ENCODE assay signal across 13 cellular contexts in the genomic region with DNA sequence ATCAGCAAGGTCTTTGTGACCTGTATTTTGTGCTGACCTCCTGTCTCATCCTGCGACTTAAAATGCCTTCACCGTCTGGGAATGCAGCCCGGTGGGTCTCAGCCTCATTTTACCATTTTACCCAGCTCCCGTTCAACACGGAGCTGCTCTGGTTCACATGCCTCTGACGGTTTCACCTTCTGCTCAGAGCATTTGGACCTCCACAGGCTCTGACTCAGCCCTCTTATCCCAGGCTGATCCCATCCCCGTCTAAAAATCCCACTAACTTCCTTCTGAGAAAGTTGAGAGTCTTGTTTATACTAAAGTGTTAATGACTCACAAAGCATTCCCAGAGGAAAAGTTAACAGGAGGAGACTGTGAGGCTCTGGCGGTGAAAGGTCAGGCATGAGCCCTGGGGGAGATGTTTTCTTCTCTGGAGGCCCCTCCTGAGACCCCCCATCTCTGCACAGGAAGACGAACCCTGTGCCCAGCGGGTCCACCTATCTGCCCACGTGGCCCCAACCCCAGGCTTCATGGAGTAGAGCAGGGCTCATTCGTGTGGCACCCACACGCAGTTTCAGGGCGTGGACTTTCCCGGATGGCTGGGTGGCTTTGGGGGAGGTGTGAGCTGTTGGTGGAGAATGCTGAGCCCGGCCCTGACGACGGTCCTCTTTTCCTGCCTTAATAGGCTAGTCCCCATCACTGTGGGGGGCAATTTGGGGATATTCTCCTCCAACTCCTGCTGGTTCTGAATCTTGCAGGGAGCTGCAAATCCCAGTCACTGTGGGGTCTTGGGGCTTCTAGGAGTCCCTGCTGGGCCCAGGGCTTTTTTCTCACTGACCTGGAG. TPM values are rescaled to one million over a fixed set of nuclear protein-coding genes. Genes with fewer than 3 reads are reported as not detected.
DNase-seq lines count a peak whose midpoint lies in the region; ATAC-seq, FAIRE-seq and TF ChIP-seq lines count a peak whose summit lies in the region.
"Had no signal": no experiment of that assay in that cellular context is flagged by ENCODE, and none has a peak within 500 bp of the region (broad histone marks: within the 10 kb centered on the region; RNA-seq: fewer than 3 reads in every experiment).

No MANE protein-coding gene starts in this region.

- CTCF ChIA-PET in K562 (lab: Yijun Ruan, JAX; ENCODE audit: low intra/inter-chr PET ratio), result no interaction called here

- ATAC-seq in K562 (no peak), left lung (peak; percentile 38), GM21423 (IDR thresholded peaks at IDR 0.05; ENCODE audit: unreplicated experiment) (no peak), GM18520 (IDR thresholded peaks at IDR 0.05; ENCODE audit: unreplicated experiment) (no peak), HG03280 (IDR thresholded peaks at IDR 0.05; ENCODE audit: unreplicated experiment) (no peak)

- DNase-seq in AG20443 (ENCODE audit: low spot score), result peak; percentile 76
- DNase-seq in HS-5 (ENCODE audit: low read depth), result peak; percentile 82
- DNase-seq in K562 (ENCODE audit: extremely low read depth in 1 of 4, low spot score in 3 of 4), result no peak
- DNase-seq in left lung, result peak in 1 of 2 donors; percentile 49
- DNase-seq in middle frontal gyrus (ENCODE audit: extremely low spot score, low spot score), result no peak
- DNase-seq: dorsolateral prefrontal cortex, NCI-H1105, WERI-Rb-1 had no signal

- no peaks in the 10 kb centered on the region for H3K79me2 ChIP-seq in K562 (ENCODE audit: control insufficient read depth, insufficient read depth, low read length)

- H3K9me3 ChIP-seq in K562 (replicated peaks; ENCODE audit: control insufficient read depth, insufficient read depth, low read depth, low read length) (no peaks in the 10 kb centered on the region), left lung (no peaks in the 10 kb centered on the region)

- H3K4me2 ChIP-seq in K562 (ENCODE audit: insufficient read depth, low read length), result no peak overlapping the region

- no peak for TF ChIP-seq CTCF in K562 (IDR thresholded peaks at IDR 0.05 in 2 of 3, conservative IDR thresholded peaks at IDR 0.05 in 1 of 3; ENCODE audit: insufficient read depth in 2 of 3, low read depth in 1 of 3, low read length in 3 of 3)
- TF ChIP-seq CTCF in left lung (IDR thresholded peaks at IDR 0.05), result no peak

- H3K4me3 ChIP-seq in K562, result no peak overlapping the region
- no peak overlapping the region for H3K4me3 ChIP-seq in left lung
- H3K4me3 ChIP-seq: dorsolateral prefrontal cortex had no signal

- no peak for TF ChIP-seq EP300 in K562 (IDR thresholded peaks at IDR 0.05; ENCODE audit: low read length)

- no peak overlapping the region for H3K27ac ChIP-seq in K562 (ENCODE audit: extremely low read depth, low read depth, low read length)
- no peak overlapping the region for H3K27ac ChIP-seq in left lung
- H3K27ac ChIP-seq: dorsolateral prefrontal cortex, WERI-Rb-1 had no signal

- H3K4me1 ChIP-seq in K562 (replicated peaks in 1 of 2; ENCODE audit: control insufficient read depth in 2 of 2, insufficient read depth in 2 of 2, low read length in 2 of 2), result peaks cover 0 to 30% of the 10 kb centered on the region in 2 experiments; a peak in 3 of 5 replicates
- no peaks in the 10 kb centered on the region for H3K4me1 ChIP-seq in left lung

- in situ Hi-C loops in K562 (cut with MboI), result no loop called here

- H3K27me3 ChIP-seq in K562 (ENCODE audit: control insufficient read depth in 2 of 2, insufficient read depth in 2 of 2, low read length in 2 of 2), result peaks cover 35 to 60% of the 10 kb centered on the region in 2 experiments; a peak in 4 of 5 replicates
- H3K27me3 ChIP-seq in left lung, result peaks cover 3 to 95% of the 10 kb centered on the region in 2 donors

- TF ChIP-seq RAD21 in K562 (CRISPR knock-in tag; conservative IDR thresholded peaks at IDR 0.05 in 1 of 2, IDR thresholded peaks at IDR 0.05 in 1 of 2), result no peak

- no peak for TF ChIP-seq POLR2A in K562 (conservative IDR thresholded peaks at IDR 0.05)

- no peak overlapping the region; a peak in 1 of 4 replicates for H3K9ac ChIP-seq in K562 (ENCODE audit: insufficient read depth in 1 of 2, low read depth in 2 of 2, low read length in 2 of 2)

- H3K9me1 ChIP-seq in K562 (ENCODE audit: control insufficient read depth, insufficient read depth, low read length), result no peaks in the 10 kb centered on the region

- FAIRE-seq in K562 (lab: Jason Lieb, UNC), result no peak

- no TSS peak for BruUV-seq in K562 (replicated peaks; lab: Mats Ljungman, UMichigan)

- POLR2A ChIA-PET in K562 (lab: Yijun Ruan, JAX), result interaction anchor here (0.7 to 1.3 kb wide), 4 partner anchors 14 to 52 kb away, joined by 3 read pairs; no protein-coding TSS in a partner anchor

- WGBS in K562 (ENCODE audit: insufficient coverage, low coverage, missing lambda C conversion rate), result under 1% methylated on average over 16 of the region's 18 CpGs

- intact Hi-C loops in K562 (cut with micrococcal nuclease), result no loop called here
- intact Hi-C loops in left lung (cut with DNase I), result no loop called here

- H4K20me1 ChIP-seq in K562 (replicated peaks; ENCODE audit: control insufficient read depth, insufficient read depth, low read length), result no peaks in the 10 kb centered on the region

- no peak overlapping the region for H2AFZ ChIP-seq in K562 (ENCODE audit: low read depth, low read length)

- H3K36me3 ChIP-seq in K562 (ENCODE audit: control insufficient read depth, insufficient read depth, low read length) (no peaks in the 10 kb centered on the region), left lung (no peaks in the 10 kb centered on the region)
- H3K36me3 ChIP-seq: WERI-Rb-1 had no signal

RNA-seq across cellular contexts. Expression of a gene that starts 3.3 kb away (rescaled TPM):
- total RNA-seq in K562 (2011; cell fraction: chromatin; rRNA removed; ENCODE audit: low replicate concordance), result 0.51 and 0.74 TPM in 2 replicates
- total RNA-seq in K562 (2011; cell fraction: nucleolus; rRNA removed), result 1.3 and 1.4 TPM in 2 replicates
- 0.46 and 0.88 TPM in 2 replicates for total RNA-seq in K562 (2011; cell fraction: nucleoplasm; rRNA removed)
- total RNA-seq in K562 (2014; rRNA removed) (not detected in 2 replicates), K562 (2014; rRNA removed; fragmentation: Illumina TruSeq; extraction: Trizol) (not detected in 2 replicates), K562 (2015; rRNA removed; fragmentation: Illumina TruSeq; extraction: Trizol) (0.14 TPM in 1 of 2 replicates, not detected in the other), K562 (2021) (0.18 and 0.27 TPM in 2 replicates), left lung (under 1 TPM; 0.29 to 0.64 TPM)
- polyA plus RNA-seq in K562 (2011; rRNA removed) (0.14 and 0.24 TPM in 2 replicates), K562 (2014; fragmentation: Illumina TruSeq; extraction: Trizol) (not detected in 2 replicates), K562 (2014; fragmentation: Nextera tagmentation; extraction: Ambion mirVana) (not detected), K562 (2014; rRNA removed) (0.16 and 0.19 TPM in 2 replicates)
- polyA plus RNA-seq in K562 (2011; cell fraction: cytosol; rRNA removed), result 0.12 and 0.88 TPM in 2 replicates
- polyA plus RNA-seq in K562 (2011; cell fraction: nucleus; rRNA removed), result 1.5 and 2.8 TPM in 2 replicates
- polyA plus RNA-seq in K562 (2012), result 0.18 and 0.68 TPM in 2 replicates
- polyA minus RNA-seq in K562 (2011; rRNA and poly(A)+ RNA removed), result not detected in 2 replicates
- polyA minus RNA-seq in K562 (2011; cell fraction: cytosol; rRNA and poly(A)+ RNA removed), result not detected in 2 replicates
- 0.44 and 0.81 TPM in 2 replicates for polyA minus RNA-seq in K562 (2011; cell fraction: nucleus; rRNA and poly(A)+ RNA removed)
- polyA plus RNA-seq: neural cell had no signal

RNA-seq across cellular contexts. Expression of a gene that starts 16.5 kb away (rescaled TPM):
- total RNA-seq in K562 (2011; cell fraction: chromatin; rRNA removed; ENCODE audit: low replicate concordance), result 41.5 and 53.5 TPM in 2 replicates
- 31.1 and 36.5 TPM in 2 replicates for total RNA-seq in K562 (2011; cell fraction: nucleolus; rRNA removed)
- total RNA-seq in K562 (2011; cell fraction: nucleoplasm; rRNA removed), result 30.2 and 31.3 TPM in 2 replicates
- 20.8 and 26.6 TPM in 2 replicates for total RNA-seq in K562 (2014; rRNA removed)
- total RNA-seq in K562 (2014; rRNA removed; fragmentation: Illumina TruSeq; extraction: Trizol), result 18.0 and 19.0 TPM in 2 replicates
- total RNA-seq in K562 (2015; rRNA removed; fragmentation: Illumina TruSeq; extraction: Trizol), result 26.5 and 27.8 TPM in 2 replicates
- total RNA-seq in K562 (2021), result 41.8 and 42.4 TPM in 2 replicates
- polyA plus RNA-seq in K562 (2011; rRNA removed), result 20.5 and 27.9 TPM in 2 replicates
- 21.3 and 25.6 TPM in 2 replicates for polyA plus RNA-seq in K562 (2011; cell fraction: cytosol; rRNA removed)
- polyA plus RNA-seq in K562 (2011; cell fraction: nucleus; rRNA removed), result 38.5 and 52.3 TPM in 2 replicates
- 27.6 and 28.6 TPM in 2 replicates for polyA plus RNA-seq in K562 (2012)
- 29.3 and 31.6 TPM in 2 replicates for polyA plus RNA-seq in K562 (2014; fragmentation: Illumina TruSeq; extraction: Trizol)
- polyA plus RNA-seq in K562 (2014; fragmentation: Nextera tagmentation; extraction: Ambion mirVana), result 10 to 100 TPM; 10.1 to 11.1 TPM
- polyA plus RNA-seq in K562 (2014; rRNA removed), result 28.6 and 33.2 TPM in 2 replicates
- 14.0 and 22.8 TPM in 2 replicates for polyA minus RNA-seq in K562 (2011; rRNA and poly(A)+ RNA removed)
- polyA minus RNA-seq in K562 (2011; cell fraction: cytosol; rRNA and poly(A)+ RNA removed), result 24.0 and 25.9 TPM in 2 replicates
- polyA minus RNA-seq in K562 (2011; cell fraction: nucleus; rRNA and poly(A)+ RNA removed), result 8.9 and 11.0 TPM in 2 replicates
- 10 to 100 TPM; 36.3 to 36.9 TPM for total RNA-seq in left lung

RNA-seq across cellular contexts. Expression of a gene that starts 21.8 kb away (rescaled TPM):
- total RNA-seq in K562 (2011; cell fraction: chromatin; rRNA removed; ENCODE audit: low replicate concordance), result not detected in 2 replicates
- not detected in 2 replicates for total RNA-seq in K562 (2011; cell fraction: nucleolus; rRNA removed)
- not detected in 2 replicates for total RNA-seq in K562 (2011; cell fraction: nucleoplasm; rRNA removed)
- total RNA-seq in K562 (2014; rRNA removed) (not detected in 2 replicates), K562 (2014; rRNA removed; fragmentation: Illumina TruSeq; extraction: Trizol) (not detected in 2 replicates), K562 (2015; rRNA removed; fragmentation: Illumina TruSeq; extraction: Trizol) (not detected in 2 replicates), K562 (2021) (not detected in 2 replicates), left lung (1 to 10 TPM in 1 of 2 donors, not detected in 1; 1.1 TPM)
- polyA plus RNA-seq in K562 (2011; rRNA removed) (not detected in 2 replicates), K562 (2014; fragmentation: Illumina TruSeq; extraction: Trizol) (not detected in 2 replicates), K562 (2014; fragmentation: Nextera tagmentation; extraction: Ambion mirVana) (not detected), K562 (2014; rRNA removed) (not detected in 2 replicates)
- not detected in 2 replicates for polyA plus RNA-seq in K562 (2011; cell fraction: cytosol; rRNA removed)
- polyA plus RNA-seq in K562 (2011; cell fraction: nucleus; rRNA removed), result not detected in 2 replicates
- polyA plus RNA-seq in K562 (2012), result not detected in 2 replicates
- not detected in 2 replicates for polyA minus RNA-seq in K562 (2011; rRNA and poly(A)+ RNA removed)
- polyA minus RNA-seq in K562 (2011; cell fraction: cytosol; rRNA and poly(A)+ RNA removed), result not detected in 2 replicates
- not detected in 2 replicates for polyA minus RNA-seq in K562 (2011; cell fraction: nucleus; rRNA and poly(A)+ RNA removed)
- total RNA-seq: subcutaneous adipose tissue had no signal

RNA-seq across cellular contexts. Expression of a gene that starts 40.2 kb away (rescaled TPM):
- total RNA-seq in K562 (2011; cell fraction: chromatin; rRNA removed; ENCODE audit: low replicate concordance), result 379 and 853 TPM in 2 replicates
- total RNA-seq in K562 (2011; cell fraction: nucleolus; rRNA removed), result 493 and 502 TPM in 2 replicates
- 305 and 355 TPM in 2 replicates for total RNA-seq in K562 (2011; cell fraction: nucleoplasm; rRNA removed)
- total RNA-seq in K562 (2014; rRNA removed) (42.4 and 44.3 TPM in 2 replicates), K562 (2014; rRNA removed; fragmentation: Illumina TruSeq; extraction: Trizol) (15.7 and 17.6 TPM in 2 replicates), K562 (2015; rRNA removed; fragmentation: Illumina TruSeq; extraction: Trizol) (33.5 and 33.9 TPM in 2 replicates), K562 (2021) (85.3 and 102 TPM in 2 replicates), left lung (10 to 100 TPM; 78.1 to 87.5 TPM)
- polyA plus RNA-seq in K562 (2011; rRNA removed) (39.1 and 89.8 TPM in 2 replicates), K562 (2014; fragmentation: Illumina TruSeq; extraction: Trizol) (24.9 and 45.2 TPM in 2 replicates), K562 (2014; fragmentation: Nextera tagmentation; extraction: Ambion mirVana) (under 1 TPM; 0.53 to 0.95 TPM), K562 (2014; rRNA removed) (54.4 and 73.2 TPM in 2 replicates)
- 59.1 and 89.5 TPM in 2 replicates for polyA plus RNA-seq in K562 (2011; cell fraction: cytosol; rRNA removed)
- 848 and 934 TPM in 2 replicates for polyA plus RNA-seq in K562 (2011; cell fraction: nucleus; rRNA removed)
- 64.7 and 85.4 TPM in 2 replicates for polyA plus RNA-seq in K562 (2012)
- 24.6 and 29.9 TPM in 2 replicates for polyA minus RNA-seq in K562 (2011; rRNA and poly(A)+ RNA removed)
- polyA minus RNA-seq in K562 (2011; cell fraction: cytosol; rRNA and poly(A)+ RNA removed), result 33.3 and 40.3 TPM in 2 replicates
- polyA minus RNA-seq in K562 (2011; cell fraction: nucleus; rRNA and poly(A)+ RNA removed), result 103 and 183 TPM in 2 replicates

Comparison
In these comparisons a context has a peak if more than half of its experiments do, and no peak if none do; other contexts are left out.
1. DNase-seq: peak in AG20443 (single experiment) and HS-5 (single experiment); none in K562 (0 of 4) and middle frontal gyrus (single experiment).